Comparison of ENCODE assay signal across 12 cellular contexts in the genomic region with DNA sequence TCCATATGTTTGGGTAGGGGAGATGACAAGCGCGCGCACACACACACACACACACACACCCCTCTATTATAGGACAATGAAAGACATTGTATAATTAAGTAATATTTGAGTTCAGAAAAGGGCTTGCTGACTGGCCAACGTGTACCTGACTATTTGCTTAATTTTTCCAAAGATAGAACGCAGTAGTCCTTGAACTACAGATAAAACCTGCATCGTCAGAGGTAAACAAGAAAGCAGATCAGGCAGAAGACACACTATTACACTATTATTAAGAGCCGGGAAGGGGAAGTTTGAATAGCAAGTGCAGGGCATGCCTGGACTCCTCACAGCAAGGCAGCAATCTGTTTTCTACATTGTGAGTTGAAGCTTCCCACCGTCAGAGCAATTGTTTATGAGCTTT.
"Had no signal": no experiment of that assay in that cellular context is flagged by ENCODE, and none has a peak within 500 bp of the region (broad histone marks: within the 10 kb centered on the region; RNA-seq: fewer than 3 reads in every experiment).

No MANE protein-coding gene starts in this region.

- H3K4me1 ChIP-seq: psoas muscle, right lobe of liver, tibial nerve had no signal

- H3K27me3 ChIP-seq: right lobe of liver, tibial nerve had no signal

- H3K36me3 ChIP-seq: right lobe of liver, tibial nerve had no signal

- DNase-seq: activated CD4-positive, alpha-beta T cell treated with anti-CD3 and anti-CD28 coated beads, Interleukin-2, amount 50 U/mL, for 4 hours; activated gamma-delta T cell; activated T-cell treated with anti-CD3 and anti-CD28 coated beads, Interleukin-2, amount 50 U/mL, for 48 hours; amygdala; glutamatergic neuron; left colon; naive thymus-derived CD8-positive, alpha-beta T cell; psoas muscle; right lobe of liver; stimulated activated CD4-positive, alpha-beta T cell treated with anti-CD3 and anti-CD28 coated beads, Interleukin-1b, Interleukin-23, amount 100 ng/mL, for 48 hours; stimulated activated naive B cell treated with anti-CD40 and anti-IgM and Interleukin-4, amounts not matched to agents 10 μg/mL and 1 μg/mL and 100 μg/mL, for 72 hours had no signal

- H3K27ac ChIP-seq: psoas muscle, right lobe of liver, tibial nerve had no signal

- H3K9me3 ChIP-seq: psoas muscle, right lobe of liver had no signal

- H3K4me3 ChIP-seq: psoas muscle, right lobe of liver, tibial nerve had no signal
